In the genomic region with DNA sequence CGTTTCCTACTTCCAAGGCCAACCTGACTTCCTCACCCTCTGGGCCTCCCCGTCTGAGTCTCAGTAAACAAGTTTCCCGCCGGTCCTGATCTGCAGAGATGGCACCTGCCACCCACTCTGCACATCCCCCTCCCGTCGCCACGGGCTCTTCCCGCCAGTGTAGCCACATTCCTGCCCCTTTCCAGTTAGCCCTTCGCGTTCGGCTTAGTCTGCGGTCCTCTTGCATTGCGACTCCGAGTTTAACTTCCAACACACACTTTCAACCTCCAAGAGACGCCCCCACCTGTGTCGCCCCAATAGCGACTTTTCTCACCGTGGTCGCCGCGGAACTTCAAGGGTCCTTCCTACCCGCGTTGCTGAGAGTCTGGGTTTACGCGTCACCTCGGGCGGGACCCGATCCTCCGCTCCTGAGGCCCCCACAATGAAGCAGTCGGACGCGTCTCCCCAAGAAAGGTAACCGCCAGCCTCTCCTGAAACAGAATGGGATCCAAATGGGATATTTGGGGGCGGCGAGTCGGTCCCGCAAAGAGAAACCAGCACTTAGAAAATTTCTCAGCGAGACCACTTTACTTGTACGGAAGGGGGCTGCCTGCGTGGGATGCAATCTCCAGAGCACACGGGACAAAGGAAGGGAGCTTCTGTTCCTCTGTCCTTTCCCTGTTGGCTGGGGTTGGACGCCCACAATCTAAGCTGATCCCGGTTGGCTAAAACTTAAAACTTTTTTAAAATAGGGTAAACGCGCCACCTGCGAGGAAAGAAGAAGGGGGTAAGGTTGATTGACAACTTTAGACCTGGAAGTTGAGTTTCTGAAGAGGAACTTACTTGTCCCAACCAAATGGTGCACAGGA, we compare ENCODE assay signal across 8 cellular contexts. TPM values are rescaled to one million over a fixed set of nuclear protein-coding genes. Genes with fewer than 3 reads are reported as not detected.
DNase-seq lines count a peak whose midpoint lies in the region; ATAC-seq and TF ChIP-seq lines count a peak whose summit lies in the region.

No MANE protein-coding gene starts in this region.

- peak overlapping the region; percentile 91 to 99 (median 94) for H3K4me3 Mint-ChIP-seq in CD4-positive, CD25-positive, alpha-beta regulatory T cell
- H3K4me3 Mint-ChIP-seq in H9: peak overlapping the region; percentile 72 to 88
- peak overlapping the region; percentile 84 for H3K4me3 Mint-ChIP-seq in activated T-cell treated with anti-CD3 and anti-CD28 coated beads, Interleukin-2, amount 50 U/mL, for 24 hours

- H3K27ac Mint-ChIP-seq in CD4-positive, CD25-positive, alpha-beta regulatory T cell: peak overlapping the region; percentile 94 to 99 (median 98)
- H3K27ac Mint-ChIP-seq in H9: peak overlapping the region; percentile 86 to 97 (median 92); a peak in 6 of 7 replicates
- peak overlapping the region; percentile 92 for H3K27ac Mint-ChIP-seq in activated T-cell treated with anti-CD3 and anti-CD28 coated beads, Interleukin-2, amount 50 U/mL, for 24 hours

- no peaks in the 10 kb centered on the region for H3K9me3 ChIP-seq in CD4-positive, CD25-positive, alpha-beta regulatory T cell (ENCODE audit: control insufficient read depth in 2 of 2, low read length in 2 of 2)
- no peaks in the 10 kb centered on the region for H3K9me3 ChIP-seq in H9 (ENCODE audit: control insufficient read depth, low read depth, low read length)
- no peaks in the 10 kb centered on the region for H3K9me3 ChIP-seq in ovary

- peak in 1 of 2 donors; percentile 0 for ATAC-seq in CD4-positive, CD25-positive, alpha-beta regulatory T cell (ENCODE audit: low read depth in 2 of 2)

- peak overlapping the region; percentile 61 for H3K9ac ChIP-seq in H9 (ENCODE audit: extremely low read depth, insufficient read length, low read length)

- H2BK12ac ChIP-seq in H9 (ENCODE audit: insufficient read length, low read depth, low read length): no peak overlapping the region

- no peak for TF ChIP-seq CTCF in H9 (conservative IDR thresholded peaks at IDR 0.05)
- no peak for TF ChIP-seq CTCF in fibroblast of pulmonary artery (IDR thresholded peaks at IDR 0.05; ENCODE audit: low read length, missing control alignments)
- no peak for TF ChIP-seq CTCF in ovary (IDR thresholded peaks at IDR 0.05)

- H4K5ac ChIP-seq in H9 (ENCODE audit: insufficient read length, low read depth, low read length): no peak overlapping the region

- no peak for TF ChIP-seq EP300 in ovary (IDR thresholded peaks at IDR 0.05)

- peak overlapping the region; percentile 84 for H3K4me3 ChIP-seq in CD4-positive, CD25-positive, alpha-beta regulatory T cell (ENCODE audit: low read depth, low read length)
- H3K4me3 ChIP-seq in fibroblast of pulmonary artery (replicated peaks; ENCODE audit: low read depth, low read length): peak overlapping the region; percentile 60
- peak overlapping the region; percentile 43 for H3K4me3 ChIP-seq in ovary

- peaks cover 3% of the 10 kb centered on the region for H3K79me1 ChIP-seq in H9 (ENCODE audit: insufficient read depth, low read depth, low read length, poor library complexity, severe bottlenecking)

- H3T11ph ChIP-seq in H9 (ENCODE audit: low read length): no peak overlapping the region

- H3K27me3 Mint-ChIP-seq in CD4-positive, CD25-positive, alpha-beta regulatory T cell: peaks cover 9% of the 10 kb centered on the region
- H3K27me3 Mint-ChIP-seq in H9 (ENCODE audit: low read depth): peaks cover 19% of the 10 kb centered on the region
- H3K27me3 Mint-ChIP-seq in activated T-cell treated with anti-CD3 and anti-CD28 coated beads, Interleukin-2, amount 50 U/mL, for 24 hours: no peaks in the 10 kb centered on the region

- H3K18ac ChIP-seq in H9 (ENCODE audit: insufficient read length, low read depth, low read length): peak overlapping the region; percentile 85

- no peak overlapping the region for H2BK15ac ChIP-seq in H9 (ENCODE audit: low read depth, low read length)

- no peaks in the 10 kb centered on the region for H3K36me3 Mint-ChIP-seq in CD4-positive, CD25-positive, alpha-beta regulatory T cell
- H3K36me3 Mint-ChIP-seq in H9 (ENCODE audit: insufficient read depth in 1 of 3, low read depth in 3 of 3): peaks cover 8 to 17% (median 15%) of the 10 kb centered on the region in 3 experiments
- peaks cover 16% of the 10 kb centered on the region for H3K36me3 Mint-ChIP-seq in activated T-cell treated with anti-CD3 and anti-CD28 coated beads, Interleukin-2, amount 50 U/mL, for 24 hours (ENCODE audit: low read depth)

- peak overlapping the region; percentile 94 for H3K27ac ChIP-seq in CD4-positive, CD25-positive, alpha-beta regulatory T cell (ENCODE audit: insufficient read depth, low read length, poor library complexity, severe bottlenecking)
- H3K27ac ChIP-seq in H9 (ENCODE audit: insufficient read length, low read depth, low read length) (peak overlapping the region; percentile 37), ovary (peak overlapping the region in 1 of 2 donors; percentile 47)

- no peaks in the 10 kb centered on the region for H4K20me1 ChIP-seq in H9 (ENCODE audit: control insufficient read depth, insufficient read depth, insufficient read length)

- H3K4me1 ChIP-seq in CD4-positive, CD25-positive, alpha-beta regulatory T cell (ENCODE audit: control insufficient read depth, insufficient read depth, low read length, poor library complexity, severe bottlenecking): peaks cover 40% of the 10 kb centered on the region
- H3K4me1 ChIP-seq in H9 (ENCODE audit: insufficient read depth, low read length) (no peaks in the 10 kb centered on the region; the same call in 1 of the 2 replicates), ovary (ENCODE audit: insufficient read depth) (peaks cover 26% of the 10 kb centered on the region)

- peak overlapping the region; percentile 81 for H3K4me2 ChIP-seq in H9 (ENCODE audit: insufficient read depth, insufficient read length, low read length)

- peak overlapping the region; percentile 15 for H2BK120ac ChIP-seq in H9 (ENCODE audit: low read depth, low read length, poor library complexity, severe bottlenecking)

- peaks cover 15% of the 10 kb centered on the region for H3K23me2 ChIP-seq in H9 (ENCODE audit: insufficient read length, low read depth, low read length, poor library complexity, severe bottlenecking)

- no peak overlapping the region for H2BK20ac ChIP-seq in H9 (ENCODE audit: low read depth, low read length, poor library complexity, severe bottlenecking)

- no peak for TF ChIP-seq POLR2A in ovary (IDR thresholded peaks at IDR 0.05)

- H3K14ac ChIP-seq in H9 (ENCODE audit: insufficient read depth, low read length): peak overlapping the region; percentile 84

- peaks cover 0 to 39% (median 18%) of the 10 kb centered on the region in 4 donors for H3K4me1 Mint-ChIP-seq in CD4-positive, CD25-positive, alpha-beta regulatory T cell
- peaks cover 23 to 39% of the 10 kb centered on the region in 2 experiments for H3K4me1 Mint-ChIP-seq in H9
- peaks cover 39% of the 10 kb centered on the region for H3K4me1 Mint-ChIP-seq in activated T-cell treated with anti-CD3 and anti-CD28 coated beads, Interleukin-2, amount 50 U/mL, for 24 hours (ENCODE audit: low read depth)

- no peak overlapping the region for H2AK5ac ChIP-seq in H9 (ENCODE audit: insufficient read length, low read length)

- no peak overlapping the region for H4K91ac ChIP-seq in H9 (ENCODE audit: insufficient read length, low read depth, low read length)

- no peak overlapping the region for H3K56ac ChIP-seq in H9 (ENCODE audit: insufficient read length, low read depth, low read length)

- H2BK5ac ChIP-seq in H9 (ENCODE audit: insufficient read length, low read length): no peak overlapping the region

- H3K27me3 ChIP-seq in CD4-positive, CD25-positive, alpha-beta regulatory T cell (ENCODE audit: control insufficient read depth, insufficient read depth, low read length): no peaks in the 10 kb centered on the region
- H3K27me3 ChIP-seq in H9 (ENCODE audit: insufficient read depth, low read length) (no peaks in the 10 kb centered on the region), ovary (no peaks in the 10 kb centered on the region)

- H3K9me3 Mint-ChIP-seq in CD4-positive, CD25-positive, alpha-beta regulatory T cell: peaks cover 0 to 4% (median 0%) of the 10 kb centered on the region in 7 donors
- H3K9me3 Mint-ChIP-seq in H9: peaks cover 13% of the 10 kb centered on the region in 2 experiments
- no peaks in the 10 kb centered on the region for H3K9me3 Mint-ChIP-seq in activated T-cell treated with anti-CD3 and anti-CD28 coated beads, Interleukin-2, amount 50 U/mL, for 24 hours

- no peak overlapping the region for H2AFZ ChIP-seq in H9 (ENCODE audit: low read length)

- no CpG with 5 or more reads among the region's 46 CpGs for WGBS in H9 (ENCODE audit: extremely low coverage, insufficient read length, low lambda C conversion rate)
- WGBS in ovary, 3 donors: 1 to 3% (median 2%) methylated on average over 46 of the region's 46 CpGs

- H3K23ac ChIP-seq in H9 (ENCODE audit: insufficient read length, low read depth, low read length): no peak overlapping the region

- no peaks in the 10 kb centered on the region for H3K36me3 ChIP-seq in CD4-positive, CD25-positive, alpha-beta regulatory T cell (ENCODE audit: control insufficient read depth, insufficient read depth, low read length)
- no peaks in the 10 kb centered on the region for H3K36me3 ChIP-seq in ovary

- no peak overlapping the region for H4K8ac ChIP-seq in H9 (replicated peaks; ENCODE audit: insufficient read length, low read depth, low read length)

- H3K4ac ChIP-seq in H9 (ENCODE audit: low read depth, low read length): no peak overlapping the region

- intact Hi-C loops in ovary (cut with DNase I): loop anchor here in 1 of 4 donors (2.0 kb wide), 1 partner anchor 39 kb away; no protein-coding TSS in a partner anchor

- peak in 2 of 3 donors; percentile 35 to 52 for DNase-seq in CD4-positive, CD25-positive, alpha-beta regulatory T cell
- DNase-seq in H9 (peak; percentile 72), NCI-H69 (lab: John Stamatoyannopoulos, UW) (peak; percentile 92), fibroblast of pulmonary artery (ENCODE audit: low read depth) (peak; percentile 31), ovary (peak in 3 of 5 donors; percentile 47 to 57 (median 49)), iPS-NIHi7 (ENCODE audit: extremely low spot score) (no peak)
- DNase-seq in activated T-cell treated with anti-CD3 and anti-CD28 coated beads, Interleukin-2, amount 50 U/mL, for 24 hours: peak; percentile 68
- DNase-seq in NK-92 treated with Interleukin-12 subunit alpha and Interleukin-12 subunit beta, amount 100 ng/mL, for 24 hours (lab: John Stamatoyannopoulos, UW): no peak

- peaks cover 33% of the 10 kb centered on the region for H3K79me2 ChIP-seq in H9 (ENCODE audit: insufficient read depth, low read length)

RNA-seq across cellular contexts. Expression of gene BSG, which starts 1.0 kb away (rescaled TPM):
- 132 TPM for total RNA-seq in CD4-positive, CD25-positive, alpha-beta regulatory T cell
- polyA plus RNA-seq in CD4-positive, CD25-positive, alpha-beta regulatory T cell: 100 to 1,000 TPM; 282 to 338 (median 300) TPM
- total RNA-seq in H9 (2021) (715 and 719 TPM in 2 replicates), ovary (100 to 1,000 TPM; 225 to 484 (median 324) TPM)
- polyA plus RNA-seq in ovary: 100 to 1,000 TPM; 111 to 290 TPM

RNA-seq across cellular contexts. Expression of gene HCN2, which starts 18.3 kb away (rescaled TPM):
- 1.2 TPM for total RNA-seq in CD4-positive, CD25-positive, alpha-beta regulatory T cell
- not detected for polyA plus RNA-seq in CD4-positive, CD25-positive, alpha-beta regulatory T cell
- 3.7 and 4.1 TPM in 2 replicates for total RNA-seq in H9 (2021)
- total RNA-seq in ovary: under 1 TPM in 3 of 7 donors, not detected in 4; 0.07 to 0.23 (median 0.10) TPM
- polyA plus RNA-seq in ovary: under 1 TPM in 1 of 2 donors, not detected in 1; 0.13 TPM

RNA-seq across cellular contexts. Expression of gene GZMM, which starts 27.5 kb away (rescaled TPM):
- total RNA-seq in CD4-positive, CD25-positive, alpha-beta regulatory T cell: 38.3 TPM
- polyA plus RNA-seq in CD4-positive, CD25-positive, alpha-beta regulatory T cell: 100 to 1,000 TPM in 1 of 4 donors, 10 to 100 TPM in 3; 61.5 to 124 (median 90.0) TPM
- 0.64 and 0.66 TPM in 2 replicates for total RNA-seq in H9 (2021)
- total RNA-seq in ovary: 1 to 10 TPM in 1 of 7 donors, under 1 TPM in 5, not detected in 1; 0.31 to 1.7 (median 0.56) TPM
- polyA plus RNA-seq in ovary: under 1 TPM in 1 of 2 donors, not detected in 1; 0.48 TPM

RNA-seq across cellular contexts. Expression of gene CDC34, which starts 39.8 kb away (rescaled TPM):
- total RNA-seq in CD4-positive, CD25-positive, alpha-beta regulatory T cell: 39.2 TPM
- polyA plus RNA-seq in CD4-positive, CD25-positive, alpha-beta regulatory T cell: 10 to 100 TPM; 32.2 to 37.8 (median 34.8) TPM
- 109 and 112 TPM in 2 replicates for total RNA-seq in H9 (2021)
- total RNA-seq in ovary: 10 to 100 TPM; 45.6 to 78.9 (median 56.1) TPM
- 10 to 100 TPM; 13.2 to 59.7 TPM for polyA plus RNA-seq in ovary

Comparison
In these comparisons a context has a peak if more than half of its experiments do, and no peak if none do; other contexts are left out.
1. DNase-seq: peak in CD4-positive, CD25-positive, alpha-beta regulatory T cell (2 of 3), H9 (single experiment), NCI-H69 (single experiment), activated T-cell treated with anti-CD3 and anti-CD28 coated beads, Interleukin-2, amount 50 U/mL, for 24 hours (single experiment), fibroblast of pulmonary artery (single experiment) and ovary (3 of 5); none in iPS-NIHi7 (single experiment) and NK-92 treated with Interleukin-12 subunit alpha and Interleukin-12 subunit beta, amount 100 ng/mL, for 24 hours (single experiment).
2. RNA of gene GZMM, which starts 27.5 kb away (total RNA-seq): 38.3 TPM in CD4-positive, CD25-positive, alpha-beta regulatory T cell (single experiment); 0.64 to 0.66 TPM in H9 and 0.31 to 1.7 TPM in ovary; every median in the first group is over 10 times any median in the second.
3. Peak in every context shown above with its lines, with median percentiles within 50 percentile points of each other: H3K4me3 ChIP-seq, H3K27ac Mint-ChIP-seq and H3K4me3 Mint-ChIP-seq.